Comparison of ENCODE assay signal across 11 cellular contexts in the genomic region with DNA sequence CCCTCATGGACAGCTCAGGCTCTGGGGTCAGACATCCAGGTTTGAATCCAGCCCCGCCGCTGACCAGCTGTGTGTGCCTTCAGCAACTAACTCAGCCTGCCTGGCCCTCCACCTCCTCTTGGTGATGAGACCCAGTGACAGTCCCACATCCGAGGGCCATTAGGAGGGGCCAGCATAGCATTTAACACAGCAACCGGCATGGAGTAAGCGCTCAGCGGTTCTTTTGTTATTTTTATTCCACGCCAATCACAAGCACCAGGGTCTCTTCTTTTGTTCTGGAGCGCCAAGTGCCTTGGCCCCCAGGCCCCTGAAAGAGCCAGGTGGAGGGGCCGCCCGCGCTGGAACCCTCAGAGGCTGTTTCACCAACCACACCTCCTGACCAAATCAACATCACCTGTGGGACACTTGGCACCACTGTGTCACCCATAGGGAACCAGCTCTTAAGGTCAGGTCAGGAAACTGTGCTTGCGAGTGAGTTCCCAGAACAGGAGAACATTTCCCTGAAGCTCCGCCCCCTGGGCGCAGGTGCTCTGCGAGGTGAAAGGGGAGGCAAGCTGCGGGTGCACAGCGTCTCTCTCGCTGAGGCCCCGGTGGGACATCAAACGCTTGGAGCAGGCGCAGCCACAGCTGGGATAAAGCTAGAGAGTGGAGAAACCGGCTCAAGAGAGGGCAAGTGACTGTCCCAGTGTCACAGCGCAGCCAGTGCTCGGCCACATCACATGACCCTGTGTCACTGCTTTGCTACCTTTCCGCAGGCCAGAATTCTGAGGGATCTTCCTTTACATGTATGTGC.
A peak's percentile ranks its signal among the peaks of the same experiment; 100 is the strongest.
DNase-seq lines count a peak whose midpoint lies in the region; ATAC-seq, FAIRE-seq and TF ChIP-seq lines count a peak whose summit lies in the region.
"Had no signal": no experiment of that assay in that cellular context is flagged by ENCODE, and none has a peak within 500 bp of the region (broad histone marks: within the 10 kb centered on the region; RNA-seq: fewer than 3 reads in every experiment).

No MANE protein-coding gene starts in this region.

- H3K27ac Mint-ChIP-seq in nephron progenitor cell, result no peak overlapping the region

- H3K9me3 Mint-ChIP-seq in nephron progenitor cell, result no peaks in the 10 kb centered on the region

- peaks cover 51% of the 10 kb centered on the region for H3K27me3 Mint-ChIP-seq in nephron progenitor cell (ENCODE audit: low read depth, poor library complexity)

- DNase-seq in NCI-H774 (lab: John Stamatoyannopoulos, UW) (peak; percentile 15), nephron progenitor cell (peak; percentile 24), KBM-7 (no peak), GM19239 (ENCODE audit: insufficient read length, low spot score) (no peak), MG63 (no peak)
- peak; percentile 37 for DNase-seq in activated naive CD4-positive, alpha-beta T cell treated with Interleukin-2 at 50 U/mL for 16 hours

- FAIRE-seq in GM19239 (lab: Jason Lieb, UNC), result no peak
- FAIRE-seq: H54 had no signal

- ATAC-seq in GM18502 (IDR thresholded peaks at IDR 0.05; ENCODE audit: poor library complexity, unreplicated experiment), result no peak

- peaks cover 7% of the 10 kb centered on the region; the same call in 1 of the 2 replicates for H3K4me1 ChIP-seq in ES-I3 (ENCODE audit: insufficient read depth, low read length)

- no peak overlapping the region for H3K4me3 Mint-ChIP-seq in nephron progenitor cell
- H3K4me3 Mint-ChIP-seq: activated naive CD8-positive, alpha-beta T cell had no signal

- H3K9me3 ChIP-seq in ES-I3 (ENCODE audit: control insufficient read depth, insufficient read depth, low read length), result no peaks in the 10 kb centered on the region
- H3K9me3 ChIP-seq in MG63, result no peaks in the 10 kb centered on the region
- H3K9me3 ChIP-seq: neutrophil had no signal

- no peak overlapping the region for H3K4me3 ChIP-seq in MG63

- in situ Hi-C loops in KBM-7 (cut with MboI; ENCODE audit: low pct_unique_long_range_greater_than_20kb, low sequenced_read_pairs), result loop anchor here (25.0 kb wide), 1 partner anchor 715 kb away; no protein-coding TSS in a partner anchor

- no peak for TF ChIP-seq CTCF in nephron progenitor cell (IDR thresholded peaks at IDR 0.05)

- H3K36me3 ChIP-seq in ES-I3 (ENCODE audit: insufficient read depth, low read length), result no peaks in the 10 kb centered on the region
- no peaks in the 10 kb centered on the region for H3K36me3 ChIP-seq in MG63
- H3K36me3 ChIP-seq: neutrophil had no signal

- no peaks in the 10 kb centered on the region for H3K27me3 ChIP-seq in MG63

- H3K9ac ChIP-seq in ES-I3 (ENCODE audit: low read depth, low read length), result peak overlapping the region; percentile 36; the same call in 1 of the 2 replicates

- H3K4me1 Mint-ChIP-seq in nephron progenitor cell, result peaks cover 28% of the 10 kb centered on the region

- no peaks in the 10 kb centered on the region for H3K36me3 Mint-ChIP-seq in nephron progenitor cell (ENCODE audit: low read depth)
- H3K36me3 Mint-ChIP-seq: activated naive CD8-positive, alpha-beta T cell had no signal

Comparison
In these comparisons a context has a peak if more than half of its experiments do, and no peak if none do; other contexts are left out.
1. DNase-seq: peak in NCI-H774 (single experiment), activated naive CD4-positive, alpha-beta T cell treated with Interleukin-2 at 50 U/mL for 16 hours (single experiment) and nephron progenitor cell (single experiment); none in KBM-7 (single experiment), GM19239 (single experiment) and MG63 (single experiment).